ENCODE assay signal across 9 cellular contexts in the genomic region with DNA sequence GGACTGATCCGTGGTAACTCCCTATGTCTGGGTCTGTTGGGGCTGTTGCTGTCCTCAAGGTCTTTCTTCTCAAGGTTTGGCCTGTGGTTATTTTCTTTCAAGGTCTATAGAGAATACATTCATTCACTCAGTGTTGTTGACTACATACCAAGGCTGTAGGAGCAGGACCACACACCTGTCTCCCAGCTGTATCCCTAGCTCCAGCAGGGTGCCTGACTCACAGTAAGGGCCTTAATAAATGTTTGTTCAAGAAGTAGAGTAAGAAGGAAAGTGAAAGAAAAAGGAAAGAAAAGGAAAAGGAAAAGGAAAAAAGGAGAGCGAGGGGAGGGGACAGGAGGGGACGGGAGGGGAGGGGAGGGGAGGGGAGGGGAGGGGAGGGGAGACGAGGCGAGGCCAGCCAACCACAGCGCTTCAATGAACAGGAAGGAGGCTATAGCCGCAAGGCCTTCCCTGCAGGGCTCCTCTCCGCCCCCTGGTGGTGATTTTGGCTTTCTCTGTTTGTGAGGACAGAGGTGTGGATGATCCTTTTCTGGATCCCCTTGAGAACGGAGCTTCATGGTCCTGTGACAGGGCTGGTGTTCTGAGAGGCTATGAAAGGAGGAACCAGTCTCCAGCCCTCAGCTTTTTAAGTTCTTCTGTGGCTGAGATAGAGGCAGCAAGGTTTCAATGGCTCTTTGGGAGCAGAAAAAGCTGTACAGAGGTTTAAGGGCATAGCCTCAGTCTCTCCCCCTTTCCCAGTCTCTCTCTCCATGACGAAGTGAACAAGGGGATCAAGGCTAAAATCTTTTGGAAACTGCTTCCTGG. TPM values are rescaled to one million over a fixed set of nuclear protein-coding genes. Genes with fewer than 3 reads are reported as not detected.
A peak's percentile ranks its signal among the peaks of the same experiment; 100 is the strongest.
DNase-seq lines count a peak whose midpoint lies in the region; ATAC-seq and TF ChIP-seq lines count a peak whose summit lies in the region.
"Had no signal": no experiment of that assay in that cellular context is flagged by ENCODE, and none has a peak within 500 bp of the region (broad histone marks: within the 10 kb centered on the region; RNA-seq: fewer than 3 reads in every experiment).

No MANE protein-coding gene starts in this region.

- H3K27ac ChIP-seq in parathyroid adenoma: no peak overlapping the region
- H3K27ac ChIP-seq: skin epidermis had no signal

- H3K4me2 ChIP-seq in parathyroid adenoma (ENCODE audit: low read length): no peak overlapping the region

- TF ChIP-seq CTCF in Calu3 (IDR thresholded peaks at IDR 0.05; ENCODE audit: unreplicated experiment): peak; percentile 48
- TF ChIP-seq CTCF in parathyroid adenoma (IDR thresholded peaks at IDR 0.05): peak; percentile 6

- H3K4me3 ChIP-seq in parathyroid adenoma (ENCODE audit: low read depth, low read length): no peak overlapping the region
- H3K4me3 ChIP-seq: skin epidermis had no signal

- CTCF ChIA-PET in Calu3 (lab: Charles Lee): interaction anchor here (0.6 to 1.6 kb wide), 4 partner anchors 21 to 645 kb away, joined by 5 to 17 read pairs (median 6); partner anchors contain the start of gene LCE2A

- H3K27me3 Mint-ChIP-seq in Calu3 (ENCODE audit: unreplicated experiment): peaks cover 46% of the 10 kb centered on the region
- no peaks in the 10 kb centered on the region for H3K27me3 Mint-ChIP-seq in central memory CD8-positive, alpha-beta T cell

- no peaks in the 10 kb centered on the region for H3K36me3 ChIP-seq in parathyroid adenoma (ENCODE audit: control insufficient read depth, insufficient read depth, low read length)

- H2AFZ ChIP-seq in parathyroid adenoma: no peak overlapping the region

- H3K9me3 Mint-ChIP-seq in Calu3 (ENCODE audit: low read depth, unreplicated experiment): peaks cover 19% of the 10 kb centered on the region
- peaks cover 20% of the 10 kb centered on the region for H3K9me3 Mint-ChIP-seq in central memory CD8-positive, alpha-beta T cell

- H3K4me1 Mint-ChIP-seq in Calu3 (ENCODE audit: low read depth, unreplicated experiment): no peaks in the 10 kb centered on the region
- H3K4me1 Mint-ChIP-seq in central memory CD8-positive, alpha-beta T cell: peaks cover 6% of the 10 kb centered on the region

- no peaks in the 10 kb centered on the region for H3K27me3 ChIP-seq in parathyroid adenoma (ENCODE audit: control insufficient read depth, insufficient read depth, low read length)

- H3K4me3 Mint-ChIP-seq in Calu3 (ENCODE audit: low read depth, unreplicated experiment): no peak overlapping the region
- no peak overlapping the region for H3K4me3 Mint-ChIP-seq in central memory CD8-positive, alpha-beta T cell

- no peaks in the 10 kb centered on the region for H3K36me3 Mint-ChIP-seq in Calu3 (ENCODE audit: insufficient read depth, unreplicated experiment)
- no peaks in the 10 kb centered on the region for H3K36me3 Mint-ChIP-seq in central memory CD8-positive, alpha-beta T cell (ENCODE audit: insufficient read depth)

- DNase-seq in Calu3 (peak; percentile 87), HUDEP-2 (lab: John Stamatoyannopoulos, UW; ENCODE audit: unreplicated experiment in 76 of 76) (peak in 49 of 76 experiments; percentile 2 to 73 (median 30)), UCSD-AML1 (lab: John Stamatoyannopoulos, UW; ENCODE audit: unreplicated experiment) (peak; percentile 16), RKO (ENCODE audit: low spot score) (no peak), KG1 (lab: John Stamatoyannopoulos, UW) (no peak), NCI-H187 (lab: John Stamatoyannopoulos, UW) (no peak)
- DNase-seq in central memory CD8-positive, alpha-beta T cell (ENCODE audit: low spot score in 2 of 2): peak; percentile 39 to 51

- intact Hi-C loops in Calu3 (cut with micrococcal nuclease; ENCODE audit: unreplicated experiment): no loop called here

- no peaks in the 10 kb centered on the region for H3K9me3 ChIP-seq in parathyroid adenoma (ENCODE audit: control insufficient read depth, low read length)

- H3K4me1 ChIP-seq in parathyroid adenoma: no peaks in the 10 kb centered on the region

- no peak for ATAC-seq in central memory CD8-positive, alpha-beta T cell (replicated peaks; ENCODE audit: extremely low read depth, poor library complexity, severe bottlenecking)

- H3K79me2 ChIP-seq in parathyroid adenoma: no peaks in the 10 kb centered on the region

- no peak overlapping the region for H3K9ac ChIP-seq in parathyroid adenoma

- H3K27ac Mint-ChIP-seq in Calu3 (ENCODE audit: unreplicated experiment): no peak overlapping the region
- peak overlapping the region; percentile 78 for H3K27ac Mint-ChIP-seq in central memory CD8-positive, alpha-beta T cell (ENCODE audit: low read depth)

- BruUV-seq in Calu3 (replicated peaks; lab: Mats Ljungman, UMichigan): no TSS peak

RNA-seq across cellular contexts. Expression of gene LCE5A, which starts 30.6 kb away (rescaled TPM):
- total RNA-seq in Calu3 (2022): not detected in 2 replicates

RNA-seq across cellular contexts. Expression of gene CRCT1, which starts 34.3 kb away (rescaled TPM):
- not detected in 2 replicates for total RNA-seq in Calu3 (2022)

Comparison
In these comparisons a context has a peak if more than half of its experiments do, and no peak if none do; other contexts are left out.
1. DNase-seq: peak in Calu3 (single experiment), HUDEP-2 (49 of 76), UCSD-AML1 (single experiment) and central memory CD8-positive, alpha-beta T cell (2 of 2); none in RKO (single experiment), KG1 (single experiment) and NCI-H187 (0 of 2).